ENCODE assay signal across 8 cellular contexts in the genomic region with DNA sequence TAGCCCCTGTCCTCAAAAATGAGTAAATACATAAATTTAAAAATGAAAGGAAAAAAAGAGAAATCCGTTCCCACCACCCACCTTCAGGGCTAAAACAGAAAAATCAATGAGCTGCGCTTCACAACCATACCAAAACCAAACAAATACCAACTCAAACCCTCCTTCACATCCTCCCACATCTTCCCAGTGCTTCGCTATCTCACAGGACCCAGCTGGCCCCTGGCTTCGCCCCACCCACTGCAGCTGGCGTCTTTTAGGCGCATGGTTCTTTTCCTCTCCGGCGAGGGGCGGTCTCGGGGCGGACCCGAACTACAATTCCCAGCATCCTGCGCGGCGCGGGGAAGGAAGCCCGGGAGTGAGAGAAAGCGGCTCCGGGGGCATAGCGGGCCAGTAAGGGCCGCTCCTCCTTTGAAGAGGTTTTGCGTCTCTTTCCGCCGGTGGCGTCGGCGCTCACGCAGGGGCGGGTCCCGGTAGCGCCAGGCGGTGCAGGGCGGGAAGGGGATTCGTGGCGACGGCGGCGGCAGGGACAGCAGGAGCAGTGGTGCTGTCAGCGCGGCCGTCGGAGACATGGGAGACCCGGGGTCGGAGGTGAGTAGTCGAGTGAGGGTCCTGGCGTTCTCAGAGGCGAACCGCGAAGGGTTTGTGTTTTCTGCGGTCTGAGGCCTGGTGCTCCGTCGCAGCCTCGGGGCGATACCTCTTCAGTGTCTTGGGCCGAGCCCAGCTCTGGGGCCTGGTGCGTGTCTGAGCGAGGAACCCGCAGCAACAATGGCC. TPM values are rescaled to one million over a fixed set of nuclear protein-coding genes. Genes with fewer than 3 reads are reported as not detected.
DNase-seq lines count a peak whose midpoint lies in the region; ATAC-seq, FAIRE-seq and TF ChIP-seq lines count a peak whose summit lies in the region.

A gene with protein sequence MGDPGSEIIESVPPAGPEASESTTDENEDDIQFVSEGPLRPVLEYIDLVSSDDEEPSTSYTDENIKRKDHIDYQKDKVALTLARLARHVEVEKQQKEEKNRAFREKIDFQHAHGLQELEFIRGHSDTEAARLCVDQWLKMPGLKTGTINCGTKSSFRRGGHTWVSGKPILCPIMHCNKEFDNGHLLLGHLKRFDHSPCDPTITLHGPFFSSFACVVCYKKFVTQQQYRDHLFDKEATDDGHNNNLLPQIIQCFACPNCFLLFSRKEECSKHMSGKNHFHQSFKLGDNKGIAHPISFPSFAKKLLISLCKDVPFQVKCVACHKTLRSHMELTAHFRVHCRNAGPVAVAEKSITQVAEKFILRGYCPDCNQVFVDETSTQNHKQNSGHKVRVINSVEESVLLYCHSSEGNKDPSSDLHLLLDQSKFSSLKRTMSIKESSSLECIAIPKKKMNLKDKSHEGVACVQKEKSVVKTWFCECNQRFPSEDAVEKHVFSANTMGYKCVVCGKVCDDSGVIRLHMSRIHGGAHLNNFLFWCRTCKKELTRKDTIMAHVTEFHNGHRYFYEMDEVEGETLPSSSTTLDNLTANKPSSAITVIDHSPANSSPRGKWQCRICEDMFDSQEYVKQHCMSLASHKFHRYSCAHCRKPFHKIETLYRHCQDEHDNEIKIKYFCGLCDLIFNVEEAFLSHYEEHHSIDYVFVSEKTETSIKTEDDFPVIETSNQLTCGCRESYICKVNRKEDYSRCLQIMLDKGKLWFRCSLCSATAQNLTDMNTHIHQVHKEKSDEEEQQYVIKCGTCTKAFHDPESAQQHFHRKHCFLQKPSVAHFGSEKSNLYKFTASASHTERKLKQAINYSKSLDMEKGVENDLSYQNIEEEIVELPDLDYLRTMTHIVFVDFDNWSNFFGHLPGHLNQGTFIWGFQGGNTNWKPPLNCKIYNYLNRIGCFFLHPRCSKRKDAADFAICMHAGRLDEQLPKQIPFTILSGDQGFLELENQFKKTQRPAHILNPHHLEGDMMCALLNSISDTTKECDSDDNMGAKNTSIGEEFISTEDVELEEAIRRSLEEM (plus strand): TSS at position 502 of the 771 bp plus-strand sequence. CDS start 66 bp downstream, at position 568.

- H3K9ac ChIP-seq in HUES64 (ENCODE audit: low read depth, low read length) (peak within 1 kb of the TSS; percentile 71), OCI-LY1 (ENCODE audit: low read length) (peak within 1 kb of the TSS; percentile 74)

- peak; percentile 97 for DNase-seq in Calu3
- DNase-seq in activated CD8-positive, alpha-beta memory T cell treated with anti-CD3 and anti-CD28 coated beads, Interleukin-2, amount 50 U/mL, for 4 hours, result peak; percentile 97
- peak; percentile 89 to 97 for DNase-seq in mesothelial cell of epicardium (ENCODE audit: low spot score in 2 of 2, unreplicated experiment in 2 of 2)
- peak; percentile 93 to 97 for DNase-seq in stimulated activated CD8-positive, alpha-beta memory T cell treated with anti-CD3 and anti-CD28 coated beads, Interleukin-15, amount 100 ng/mL, for 48 hours (ENCODE audit: low read depth in 2 of 2)

- H3K4me1 Mint-ChIP-seq in Calu3 (ENCODE audit: low read depth, unreplicated experiment) (peaks cover 30% of the 10 kb centered on the region), mesothelial cell of epicardium (peaks cover 38% of the 10 kb centered on the region)

- H3K4me1 ChIP-seq in HUES64 (ENCODE audit: insufficient read depth, low read length) (peaks cover 33% of the 10 kb centered on the region), OCI-LY1 (ENCODE audit: insufficient read depth, low read length, severe bottlenecking) (peaks cover 36% of the 10 kb centered on the region)

- H3K36me3 Mint-ChIP-seq in Calu3 (ENCODE audit: insufficient read depth, unreplicated experiment), result peaks cover 20% of the 10 kb centered on the region
- peaks cover 13% of the 10 kb centered on the region for H3K36me3 Mint-ChIP-seq in mesothelial cell of epicardium

- H3K79me2 ChIP-seq in OCI-LY1 (ENCODE audit: insufficient read depth, low read length), result peaks cover 36% of the 10 kb centered on the region

- peak within 1 kb of the TSS; percentile 75; the same call in 1 of the 2 replicates for H3K27ac ChIP-seq in HUES64 (ENCODE audit: low read depth, low read length)
- H3K27ac ChIP-seq in OCI-LY1 (ENCODE audit: low read depth, low read length, poor library complexity, severe bottlenecking), result peak within 1 kb of the TSS; percentile 41

- no peaks in the 10 kb centered on the region for H3K9me3 Mint-ChIP-seq in Calu3 (ENCODE audit: low read depth, unreplicated experiment)
- no peaks in the 10 kb centered on the region for H3K9me3 Mint-ChIP-seq in mesothelial cell of epicardium

- H3K9me2 ChIP-seq in OCI-LY1 (ENCODE audit: low read depth, low read length), result no peaks in the 10 kb centered on the region

- no TSS peak for BruUV-seq in Calu3 (replicated peaks; lab: Mats Ljungman, UMichigan)

- no peaks in the 10 kb centered on the region for H3F3A ChIP-seq in OCI-LY1 (ENCODE audit: insufficient read depth, low read length)

- peaks cover 25% of the 10 kb centered on the region for H3K36me3 ChIP-seq in HUES64 (ENCODE audit: insufficient read depth, low read length)
- H3K36me3 ChIP-seq in OCI-LY1 (ENCODE audit: insufficient read depth, low read length), result peaks cover 26% of the 10 kb centered on the region

- peak; percentile 97 for FAIRE-seq in endometrium (lab: Jason Lieb, UNC)

- H3K4me3 ChIP-seq in HUES64 (ENCODE audit: low read length), result peak within 1 kb of the TSS; percentile 71
- H3K4me3 ChIP-seq in OCI-LY1 (ENCODE audit: low read depth, low read length, poor library complexity, severe bottlenecking), result peak within 1 kb of the TSS; percentile 69

- TF ChIP-seq CTCF in Calu3 (IDR thresholded peaks at IDR 0.05; ENCODE audit: unreplicated experiment), result no peak
- no peak for TF ChIP-seq CTCF in OCI-LY1 (IDR thresholded peaks at IDR 0.05; ENCODE audit: low read length)
- no peak for TF ChIP-seq CTCF in mesothelial cell of epicardium (IDR thresholded peaks at IDR 0.05; ENCODE audit: unreplicated experiment)

- intact Hi-C loops in Calu3 (cut with micrococcal nuclease; ENCODE audit: unreplicated experiment), result no loop called here

- H3K27ac Mint-ChIP-seq in Calu3 (ENCODE audit: unreplicated experiment), result peak within 1 kb of the TSS; percentile 63
- H3K27ac Mint-ChIP-seq in mesothelial cell of epicardium, result peak within 1 kb of the TSS; percentile 91

- peak within 1 kb of the TSS; percentile 99 for H2AFZ ChIP-seq in OCI-LY1 (ENCODE audit: low read length)

- H3K27me3 Mint-ChIP-seq in Calu3 (ENCODE audit: unreplicated experiment) (no peaks in the 10 kb centered on the region), mesothelial cell of epicardium (ENCODE audit: low read depth) (no peaks in the 10 kb centered on the region)

- CTCF ChIA-PET in Calu3 (lab: Charles Lee), result no interaction called here

- H3K4me3 Mint-ChIP-seq in Calu3 (ENCODE audit: low read depth, unreplicated experiment) (peak within 1 kb of the TSS; percentile 72), mesothelial cell of epicardium (peak within 1 kb of the TSS; percentile 64)

- H4K20me1 ChIP-seq in OCI-LY1 (ENCODE audit: insufficient read depth, low read length), result peaks cover 3% of the 10 kb centered on the region; the same call in 1 of the 2 replicates

- H3K4me2 ChIP-seq in OCI-LY1 (ENCODE audit: low read length), result peak within 1 kb of the TSS; percentile 68

- no peaks in the 10 kb centered on the region for H3K9me3 ChIP-seq in HUES64 (ENCODE audit: insufficient read depth, low read depth, low read length)
- no peaks in the 10 kb centered on the region for H3K9me3 ChIP-seq in OCI-LY1 (ENCODE audit: low read length)

- no peaks in the 10 kb centered on the region for H3K27me3 ChIP-seq in HUES64 (ENCODE audit: insufficient read depth, low read length)
- no peaks in the 10 kb centered on the region for H3K27me3 ChIP-seq in OCI-LY1 (ENCODE audit: insufficient read depth, low read length)

- WGBS in HUES64, result under 1% methylated on average over 45 of the region's 58 CpGs

- ATAC-seq in GM21447 (IDR thresholded peaks at IDR 0.05; ENCODE audit: unreplicated experiment), result peak; percentile 91

RNA-seq across cellular contexts. Expression of the gene that starts here (rescaled TPM):
- total RNA-seq in Calu3 (2022) (61.7 and 68.7 TPM in 2 replicates), mesothelial cell of epicardium (79.9 to 93.8 TPM (median 87.2 TPM) in 3 replicates)
- 24.8 TPM for polyA plus RNA-seq in HUES64 (2013, experiment 1 of 2)
- polyA plus RNA-seq in HUES64 (2013, experiment 2 of 2), result 26.4 TPM

Comparison
In these comparisons a context has a peak if more than half of its experiments do, and no peak if none do; other contexts are left out.
1. Peak in every context shown above with its lines: DNase-seq, ATAC-seq, H3K4me3 ChIP-seq and H3K27ac ChIP-seq.